1 cellular context compared by ENCODE assay signal in genomic region chr1:43339584-43340232, GRCh38.
A peak's percentile ranks its signal among the peaks of the same experiment; 100 is the strongest.
TF ChIP-seq lines count a peak whose summit lies in the region.

No MANE protein-coding gene starts in this region.

TF ChIP-seq in K562, 482 proteins besides CTCF, POLR2A, EP300 and RAD21:
- no peak for TF ChIP-seq GTF3C2 (IDR thresholded peaks at IDR 0.05; ENCODE audit: borderline replicate concordance, extremely low read depth, insufficient read length)
- no peak for TF ChIP-seq GATAD2B (IDR thresholded peaks at IDR 0.05; ENCODE audit: borderline replicate concordance)
- TF ChIP-seq NRF1 (conservative IDR thresholded peaks at IDR 0.05 in 1 of 2, IDR thresholded peaks at IDR 0.05 in 1 of 2): peak; percentile 41 to 57; a peak in 3 of 4 replicates
- TF ChIP-seq PREB (CRISPR knock-in tag; IDR thresholded peaks at IDR 0.05): no peak
- TF ChIP-seq GMEB1 (CRISPR knock-in tag; IDR thresholded peaks at IDR 0.05): no peak
- TF ChIP-seq CBX5 (IDR thresholded peaks at IDR 0.05; ENCODE audit: borderline replicate concordance, low read depth): no peak
- no peak for TF ChIP-seq ZBTB2 (IDR thresholded peaks at IDR 0.05)
- no peak for TF ChIP-seq ZNF133 (CRISPR knock-in tag; IDR thresholded peaks at IDR 0.05)
- TF ChIP-seq CEBPB (tag; IDR thresholded peaks at IDR 0.05): peak; percentile 59
- no peak for TF ChIP-seq KLF6 (CRISPR knock-in tag; IDR thresholded peaks at IDR 0.05; ENCODE audit: borderline replicate concordance)
- no peak for TF ChIP-seq USF1 (CRISPR knock-in tag; IDR thresholded peaks at IDR 0.05)
